1 cellular context compared by ENCODE assay signal in genomic region chr5:181207214-181207959, GRCh38.
A peak's percentile ranks its signal among the peaks of the same experiment; 100 is the strongest.
TF ChIP-seq lines count a peak whose summit lies in the region.

No MANE protein-coding gene starts in this region.

TF ChIP-seq in K562, 482 proteins besides CTCF, POLR2A, EP300 and RAD21 (continued from another document and continues in another):
- no peak for TF ChIP-seq MBD2 (IDR thresholded peaks at IDR 0.05; ENCODE audit: borderline replicate concordance, low read depth)
- no peak for TF ChIP-seq ZNF551 (CRISPR knock-in tag; IDR thresholded peaks at IDR 0.05)
- TF ChIP-seq CHD7 (IDR thresholded peaks at IDR 0.05; ENCODE audit: low read depth, low read length): no peak
- no peak for TF ChIP-seq DIDO1 (tag; IDR thresholded peaks at IDR 0.05; ENCODE audit: low read depth)
- TF ChIP-seq KHSRP (IDR thresholded peaks at IDR 0.05): no peak
- TF ChIP-seq ZNF253 (CRISPR knock-in tag; conservative IDR thresholded peaks at IDR 0.05): no peak
- no peak for TF ChIP-seq SFPQ (IDR thresholded peaks at IDR 0.05; ENCODE audit: low read depth, low read length)
- no peak for TF ChIP-seq XRCC4 (IDR thresholded peaks at IDR 0.05; ENCODE audit: extremely low read depth, insufficient read depth, insufficient read length)
- TF ChIP-seq USF1 (CRISPR knock-in tag; IDR thresholded peaks at IDR 0.05): no peak; the same call in 1 of the 2 replicates
- TF ChIP-seq ELF4 (CRISPR knock-in tag; IDR thresholded peaks at IDR 0.05): no peak
- no peak for TF ChIP-seq IFI16 (CRISPR knock-in tag; IDR thresholded peaks at IDR 0.05)
- no peak for TF ChIP-seq NR2C1 (IDR thresholded peaks at IDR 0.05)
- 0 out of 2 replicates have a peak, but pooled peaks have one; percentile 18 for TF ChIP-seq NR2C1 (tag; IDR thresholded peaks at IDR 0.05)
- TF ChIP-seq ZNF121 (CRISPR knock-in tag; conservative IDR thresholded peaks at IDR 0.05): no peak
- TF ChIP-seq ZNF311 (CRISPR knock-in tag; IDR thresholded peaks at IDR 0.05): 0 out of 2 replicates have a peak, but pooled peaks have one; percentile 46
- TF ChIP-seq ZFP91 (CRISPR knock-in tag; IDR thresholded peaks at IDR 0.05): no peak
- TF ChIP-seq THRA (IDR thresholded peaks at IDR 0.05): no peak
- TF ChIP-seq KAT2B (IDR thresholded peaks at IDR 0.05; ENCODE audit: low read depth, low read length): no peak
- no peak for TF ChIP-seq ZNF41 (CRISPR knock-in tag; conservative IDR thresholded peaks at IDR 0.05)
- TF ChIP-seq ZNF395 (CRISPR knock-in tag; IDR thresholded peaks at IDR 0.05): no peak
- 0 out of 2 replicates have a peak, but pooled peaks have one; percentile 18 for TF ChIP-seq GMEB1 (CRISPR knock-in tag; IDR thresholded peaks at IDR 0.05)
- TF ChIP-seq ETS2 (tag; IDR thresholded peaks at IDR 0.05; ENCODE audit: borderline replicate concordance, poor library complexity, severe bottlenecking): no peak
- TF ChIP-seq SMC3 (conservative IDR thresholded peaks at IDR 0.05; ENCODE audit: insufficient read depth, low read depth, low read length): no peak
- TF ChIP-seq CREBBP (IDR thresholded peaks at IDR 0.05; ENCODE audit: low read depth, low read length): no peak
- peak; percentile 99 for TF ChIP-seq ADNP (tag; IDR thresholded peaks at IDR 0.05)
- peak; percentile 43; the same call in 1 of the 2 replicates for TF ChIP-seq ZNF436 (CRISPR knock-in tag; IDR thresholded peaks at IDR 0.05)
- no peak for TF ChIP-seq HDAC8 (tag; IDR thresholded peaks at IDR 0.05)
- no peak for TF ChIP-seq ZNF449 (CRISPR knock-in tag; IDR thresholded peaks at IDR 0.05)
- TF ChIP-seq ZBTB7A (IDR thresholded peaks at IDR 0.05; ENCODE audit: borderline replicate concordance, control insufficient read depth, low read depth, low read length): peak; percentile 55; the same call in 1 of the 2 replicates
- TF ChIP-seq KLF6 (CRISPR knock-in tag; IDR thresholded peaks at IDR 0.05; ENCODE audit: borderline replicate concordance): no peak; the same call in 1 of the 2 replicates
- TF ChIP-seq PHB (CRISPR knock-in tag; IDR thresholded peaks at IDR 0.05): no peak
- no peak for TF ChIP-seq MAFF (IDR thresholded peaks at IDR 0.05; ENCODE audit: low read length)
